29 cellular contexts compared by ENCODE assay signal in genomic region chrX:32472364-32472763, GRCh38.
"Had no signal": no experiment of that assay in that cellular context is flagged by ENCODE, and none has a peak within 500 bp of the region (broad histone marks: within the 10 kb centered on the region; RNA-seq: fewer than 3 reads in every experiment).

No MANE protein-coding gene starts in this region.

- H3K36me3 ChIP-seq: stomach, suprapubic skin, thoracic aorta, thyroid gland, tibial artery, tibial nerve, transverse colon, upper lobe of left lung, upper lobe of right lung, uterus, vagina had no signal

- H3K27ac ChIP-seq: stomach, suprapubic skin, testis, thoracic aorta, thyroid gland, tibial artery, tibial nerve, transverse colon, upper lobe of left lung, upper lobe of right lung, uterus, vagina had no signal

- H3K4me1 Mint-ChIP-seq: stimulated activated effector memory CD8-positive, alpha-beta T cell treated with anti-CD3 and anti-CD28 coated beads, Interleukin-12 subunit alpha, Interleukin-12 subunit beta, amount 100 ng/mL, for 72 hours; stimulated activated memory B cell treated with anti-CD40 and anti-IgM and Interleukin-4, amounts not matched to agents 10 μg/mL and 1 μg/mL and 100 μg/mL, for 72 hours; stimulated activated naive B cell treated with anti-CD40 and anti-IgM and Interleukin-4, amounts not matched to agents 10 μg/mL and 1 μg/mL and 100 μg/mL, for 72 hours; stimulated activated naive CD8-positive, alpha-beta T cell treated with anti-CD3 and anti-CD28 coated beads, Interleukin-15, amount 100 ng/mL, for 72 hours had no signal

- H3K9me3 Mint-ChIP-seq: stimulated activated effector memory CD8-positive, alpha-beta T cell treated with anti-CD3 and anti-CD28 coated beads, Interleukin-12 subunit alpha, Interleukin-12 subunit beta, amount 100 ng/mL, for 72 hours; stimulated activated memory B cell treated with anti-CD40 and anti-IgM and Interleukin-4, amounts not matched to agents 10 μg/mL and 1 μg/mL and 100 μg/mL, for 72 hours; stimulated activated naive B cell treated with anti-CD40 and anti-IgM and Interleukin-4, amounts not matched to agents 10 μg/mL and 1 μg/mL and 100 μg/mL, for 72 hours; stimulated activated naive CD8-positive, alpha-beta T cell treated with anti-CD3 and anti-CD28 coated beads, Interleukin-15, amount 100 ng/mL, for 72 hours; stimulated activated naive CD8-positive, alpha-beta T cell treated with anti-CD3 and anti-CD28 coated beads, Interleukin-15, Interleukin-2, amounts not matched to agents 100 ng/mL and 50 ng/mL, for 24 hours; type B pancreatic cell had no signal

- H3K4me3 Mint-ChIP-seq: stimulated activated effector memory CD8-positive, alpha-beta T cell treated with anti-CD3 and anti-CD28 coated beads, Interleukin-12 subunit alpha, Interleukin-12 subunit beta, amount 100 ng/mL, for 72 hours; stimulated activated memory B cell treated with anti-CD40 and anti-IgM and Interleukin-4, amounts not matched to agents 10 μg/mL and 1 μg/mL and 100 μg/mL, for 72 hours; stimulated activated naive B cell treated with anti-CD40 and anti-IgM and Interleukin-4, amounts not matched to agents 10 μg/mL and 1 μg/mL and 100 μg/mL, for 72 hours; stimulated activated naive CD8-positive, alpha-beta T cell treated with anti-CD3 and anti-CD28 coated beads, Interleukin-15, amount 100 ng/mL, for 72 hours; stimulated activated naive CD8-positive, alpha-beta T cell treated with anti-CD3 and anti-CD28 coated beads, Interleukin-15, Interleukin-2, amounts not matched to agents 100 ng/mL and 50 ng/mL, for 24 hours; type B pancreatic cell had no signal

- H3K36me3 Mint-ChIP-seq: stimulated activated effector memory CD8-positive, alpha-beta T cell treated with anti-CD3 and anti-CD28 coated beads, Interleukin-12 subunit alpha, Interleukin-12 subunit beta, amount 100 ng/mL, for 72 hours; stimulated activated memory B cell treated with anti-CD40 and anti-IgM and Interleukin-4, amounts not matched to agents 10 μg/mL and 1 μg/mL and 100 μg/mL, for 72 hours; stimulated activated naive B cell treated with anti-CD40 and anti-IgM and Interleukin-4, amounts not matched to agents 10 μg/mL and 1 μg/mL and 100 μg/mL, for 72 hours; type B pancreatic cell had no signal

- H3K4me1 ChIP-seq: stomach, suprapubic skin, testis, thyroid gland, tibial artery, tibial nerve, transverse colon, upper lobe of left lung, upper lobe of right lung, uterus, vagina had no signal

- H3K4me3 ChIP-seq: stomach, suprapubic skin, testis, thoracic aorta, thyroid gland, tibial artery, tibial nerve, transverse colon, upper lobe of left lung, upper lobe of right lung, uterus, vagina had no signal

- H3K27me3 ChIP-seq: stomach, suprapubic skin, testis, thyroid gland, tibial artery, tibial nerve, transverse colon, upper lobe of left lung, upper lobe of right lung, vagina had no signal

- ATAC-seq: stimulated activated effector memory CD8-positive, alpha-beta T cell treated with anti-CD3 and anti-CD28 coated beads, Interleukin-12 subunit alpha, Interleukin-12 subunit beta, amount 100 ng/mL, for 72 hours; stimulated activated memory B cell treated with anti-CD40 and anti-IgM and Interleukin-4, amounts not matched to agents 10 μg/mL and 1 μg/mL and 100 μg/mL, for 72 hours; stimulated activated naive B cell treated with anti-CD40 and anti-IgM and Interleukin-4, amounts not matched to agents 10 μg/mL and 1 μg/mL and 100 μg/mL, for 72 hours; stimulated activated naive CD8-positive, alpha-beta T cell treated with anti-CD3 and anti-CD28 coated beads, Interleukin-15, amount 100 ng/mL, for 72 hours; stimulated activated naive CD8-positive, alpha-beta T cell treated with anti-CD3 and anti-CD28 coated beads, Interleukin-15, Interleukin-2, amounts not matched to agents 100 U/mL and 50 U/mL, for 24 hours; upper lobe of right lung had no signal

- DNase-seq: stimulated activated CD4-positive, alpha-beta T cell treated with anti-CD3 and anti-CD28 coated beads, Interleukin-2, amount 100 ng/mL, for 48 hours; stimulated activated CD4-positive, alpha-beta T cell treated with anti-CD3 and anti-CD28 coated beads, Interleukin-4, amount 100 ng/mL, for 1 hour; stimulated activated CD4-positive, alpha-beta T cell treated with anti-CD3 and anti-CD28 coated beads, Interleukin-4, amount 100 ng/mL, for 24 hours; stimulated activated CD4-positive, alpha-beta T cell treated with anti-CD3 and anti-CD28 coated beads, Interleukin-4, amount 100 ng/mL, for 4 hours; stimulated activated CD8-positive, alpha-beta memory T cell treated with anti-CD3 and anti-CD28 coated beads, Interleukin-4, amount 100 ng/mL, for 48 hours; stimulated activated naive B cell treated with anti-CD40 and anti-IgM and Interleukin-4, amounts not matched to agents 10 μg/mL and 1 μg/mL and 100 μg/mL, for 72 hours; stimulated activated naive CD4-positive, alpha-beta T cell; stimulated activated naive CD4-positive, alpha-beta T cell treated with Interleukin-2 at 50 U/mL for 16 hours; stimulated activated naive CD8-positive, alpha-beta T cell treated with anti-CD3 and anti-CD28 coated beads, Interleukin-15, amount 100 ng/mL, for 72 hours; stimulated activated naive CD8-positive, alpha-beta T cell treated with anti-CD3 and anti-CD28 coated beads, Interleukin-15, Interleukin-2, amounts not matched to agents 100 U/mL and 50 U/mL, for 24 hours; stomach; substantia nigra; testis; thyroid gland; tibial artery; transverse colon; trophoblast cell; upper lobe of left lung; upper lobe of right lung; uterus had no signal

- H3K27me3 Mint-ChIP-seq: stimulated activated memory B cell treated with anti-CD40 and anti-IgM and Interleukin-4, amounts not matched to agents 10 μg/mL and 1 μg/mL and 100 μg/mL, for 72 hours; stimulated activated naive CD8-positive, alpha-beta T cell treated with anti-CD3 and anti-CD28 coated beads, Interleukin-15, amount 100 ng/mL, for 72 hours; stimulated activated naive CD8-positive, alpha-beta T cell treated with anti-CD3 and anti-CD28 coated beads, Interleukin-15, Interleukin-2, amounts not matched to agents 100 ng/mL and 50 ng/mL, for 24 hours; type B pancreatic cell had no signal

- H3K27ac Mint-ChIP-seq: stimulated activated effector memory CD8-positive, alpha-beta T cell treated with anti-CD3 and anti-CD28 coated beads, Interleukin-12 subunit alpha, Interleukin-12 subunit beta, amount 100 ng/mL, for 72 hours; stimulated activated memory B cell treated with anti-CD40 and anti-IgM and Interleukin-4, amounts not matched to agents 10 μg/mL and 1 μg/mL and 100 μg/mL, for 72 hours; stimulated activated naive B cell treated with anti-CD40 and anti-IgM and Interleukin-4, amounts not matched to agents 10 μg/mL and 1 μg/mL and 100 μg/mL, for 72 hours; stimulated activated naive CD8-positive, alpha-beta T cell treated with anti-CD3 and anti-CD28 coated beads, Interleukin-15, amount 100 ng/mL, for 72 hours; stimulated activated naive CD8-positive, alpha-beta T cell treated with anti-CD3 and anti-CD28 coated beads, Interleukin-15, Interleukin-2, amounts not matched to agents 100 ng/mL and 50 ng/mL, for 24 hours; type B pancreatic cell had no signal

- FAIRE-seq: urothelium cell line had no signal

- H3K9me3 ChIP-seq: stomach, suprapubic skin, testis, thoracic aorta, thyroid gland, tibial artery, tibial nerve, transverse colon, upper lobe of left lung, upper lobe of right lung, uterus, vagina had no signal
